ENCODE assay signal across 8 cellular contexts in the genomic region with DNA sequence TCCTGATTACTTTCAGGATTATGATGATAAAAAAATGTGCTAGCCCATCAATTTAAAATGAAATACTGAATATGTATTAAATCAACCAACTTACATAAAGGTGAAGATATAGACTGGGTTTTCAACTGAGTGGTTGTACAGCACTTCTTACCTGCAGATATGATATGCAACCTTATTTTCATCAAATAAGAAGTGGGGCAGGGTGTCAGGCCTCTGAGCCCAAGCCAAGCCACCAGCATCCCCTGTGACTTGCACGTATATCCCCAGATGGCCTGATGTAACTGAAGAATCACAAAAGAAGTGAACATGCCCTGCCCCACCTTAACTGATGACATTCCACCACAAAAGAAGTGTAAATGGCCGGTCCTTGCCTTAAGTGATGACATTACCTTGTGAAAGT.
DNase-seq lines count a peak whose midpoint lies in the region; ATAC-seq, FAIRE-seq and TF ChIP-seq lines count a peak whose summit lies in the region.
"Not testable (repeated sequence)": the region's sequence is repeated elsewhere in the genome, so short reads cannot be mapped to it uniquely, and the experiment has no call there.

No MANE protein-coding gene starts in this region.

- CTCF ChIA-PET in Panc1 (lab: Charles Lee), result not testable (repeated sequence)

- H3K27me3 ChIP-seq in HUES6 (ENCODE audit: control insufficient read depth, insufficient read depth, low read length); Panc1 (ENCODE audit: control insufficient read depth, insufficient read depth, low read length); astrocyte (ENCODE audit: insufficient read depth, low read length); iPS-18a (ENCODE audit: control insufficient read depth, insufficient read depth, low read length); neural progenitor cell; smooth muscle cell (ENCODE audit: low read depth): not testable (repeated sequence)

- BruUV-seq in Panc1 (replicated peaks; lab: Mats Ljungman, UMichigan), result not testable (repeated sequence)

- FAIRE-seq in astrocyte (lab: Jason Lieb, UNC), result not testable (repeated sequence)

- not testable (repeated sequence) for TF ChIP-seq CTCF in Panc1 (IDR thresholded peaks at IDR 0.05); astrocyte (IDR thresholded peaks at IDR 0.05; ENCODE audit: insufficient read depth, low read depth, low read length); neural progenitor cell (IDR thresholded peaks at IDR 0.05); smooth muscle cell (IDR thresholded peaks at IDR 0.05; ENCODE audit: borderline replicate concordance, insufficient read depth, poor library complexity, severe bottlenecking)

- not testable (repeated sequence) for H3K4me3 Mint-ChIP-seq in astrocyte (ENCODE audit: unreplicated experiment); neural progenitor cell

- not testable (repeated sequence) for H3K27ac Mint-ChIP-seq in astrocyte (ENCODE audit: unreplicated experiment); neural progenitor cell

- not testable (repeated sequence) for H2AFZ ChIP-seq in astrocyte (ENCODE audit: low read depth, low read length); neural progenitor cell (replicated peaks); smooth muscle cell (ENCODE audit: low read depth)

- H3K9ac ChIP-seq in HUES6 (ENCODE audit: low read length) (peak overlapping the region; percentile 89), astrocyte (ENCODE audit: low read length) (peak overlapping the region; percentile 89), iPS-18a (ENCODE audit: low read length) (peak overlapping the region; percentile 68)
- not testable (repeated sequence) for H3K9ac ChIP-seq in neural progenitor cell; smooth muscle cell (ENCODE audit: low read depth)

- peaks cover 15% of the 10 kb centered on the region; the same call in 1 of the 2 replicates for H3K36me3 ChIP-seq in HUES6 (ENCODE audit: control insufficient read depth, insufficient read depth, low read length)
- H3K36me3 ChIP-seq in Panc1 (ENCODE audit: control insufficient read depth, insufficient read depth, low read length); astrocyte (ENCODE audit: insufficient read depth, low read length); iPS-18a (ENCODE audit: control insufficient read depth, low read depth, low read length); neural progenitor cell; smooth muscle cell (ENCODE audit: low read depth): not testable (repeated sequence)

- H3K4me1 ChIP-seq in HUES6 (ENCODE audit: control insufficient read depth, insufficient read depth, low read length) (peaks cover 15% of the 10 kb centered on the region), Panc1 (ENCODE audit: control insufficient read depth, insufficient read depth, low read length) (peaks cover 32% of the 10 kb centered on the region), astrocyte (ENCODE audit: insufficient read depth, low read length) (peaks cover 40% of the 10 kb centered on the region), iPS-18a (ENCODE audit: control insufficient read depth, low read depth, low read length) (peaks cover 18% of the 10 kb centered on the region), neural progenitor cell (peaks cover 18% of the 10 kb centered on the region), smooth muscle cell (ENCODE audit: low read depth) (peaks cover 25% of the 10 kb centered on the region)

- POLR2A ChIA-PET in Panc1 (lab: Charles Lee), result not testable (repeated sequence)

- in situ Hi-C loops in Panc1 (cut with HindIII; ENCODE audit: low pct_unique_long_range_greater_than_20kb, low sequenced_read_pairs), result not testable (repeated sequence)

- H3K27me3 Mint-ChIP-seq in astrocyte (ENCODE audit: low read depth, unreplicated experiment); neural progenitor cell (ENCODE audit: insufficient read depth, low read depth): not testable (repeated sequence)

- H3K4me2 ChIP-seq in astrocyte (ENCODE audit: low read length) (peak overlapping the region; percentile 91), neural progenitor cell (peak overlapping the region; percentile 62), smooth muscle cell (peak overlapping the region; percentile 72)

- H3K36me3 Mint-ChIP-seq in astrocyte (ENCODE audit: low read depth, unreplicated experiment); neural progenitor cell: not testable (repeated sequence)

- intact Hi-C loops in Panc1 (cut with micrococcal nuclease; ENCODE audit: unreplicated experiment), result not testable (repeated sequence)

- not testable (repeated sequence) for H4K20me1 ChIP-seq in astrocyte (ENCODE audit: insufficient read depth, low read length); neural progenitor cell (ENCODE audit: low read depth); smooth muscle cell (ENCODE audit: low read depth)

- peaks cover 30% of the 10 kb centered on the region for H3K4me1 Mint-ChIP-seq in astrocyte (ENCODE audit: low read depth, unreplicated experiment)
- H3K4me1 Mint-ChIP-seq in neural progenitor cell, result peaks cover 16% of the 10 kb centered on the region

- not testable (repeated sequence) for H3K9me3 ChIP-seq in HUES6 (ENCODE audit: control insufficient read depth, insufficient read depth, low read depth, low read length); Panc1 (ENCODE audit: control insufficient read depth, insufficient read depth, low read depth, low read length); astrocyte (ENCODE audit: insufficient read depth, low read depth, low read length); iPS-18a (ENCODE audit: control insufficient read depth, low read depth, low read length); neural progenitor cell (ENCODE audit: low read depth); smooth muscle cell (replicated peaks; ENCODE audit: low read depth)

- peak overlapping the region; percentile 41; the same call in 1 of the 2 replicates for H3K4me3 ChIP-seq in HUES6 (ENCODE audit: low read depth, low read length)
- peak overlapping the region; percentile 18 to 53; a peak in 2 of 4 replicates for H3K4me3 ChIP-seq in Panc1 (ENCODE audit: low read depth in 2 of 2, low read length in 2 of 2)
- H3K4me3 ChIP-seq in astrocyte (ENCODE audit: insufficient read depth, low read depth, low read length); neural progenitor cell; smooth muscle cell: not testable (repeated sequence)
- H3K4me3 ChIP-seq in iPS-18a (ENCODE audit: low read length), result peak overlapping the region; percentile 54

- DNase-seq in ELR (ENCODE audit: low read depth), result peak; percentile 24
- DNase-seq in Panc1 (ENCODE audit: low read depth, low spot score); astrocyte (ENCODE audit: low read depth); epithelial cell of prostate (ENCODE audit: low read depth, low spot score); neural progenitor cell (ENCODE audit: low spot score); smooth muscle cell (lab: John Stamatoyannopoulos, UW; ENCODE audit: unreplicated experiment): not testable (repeated sequence)

- not testable (repeated sequence) for H3K79me2 ChIP-seq in astrocyte (ENCODE audit: insufficient read depth, low read length); neural progenitor cell (ENCODE audit: low read depth); smooth muscle cell (ENCODE audit: low read depth)

- WGBS in smooth muscle cell (ENCODE audit: low lambda C conversion rate), result 46% methylated on average over 2 of the region's 2 CpGs

- H3K27ac ChIP-seq in HUES6 (ENCODE audit: low read depth, low read length) (peak overlapping the region; percentile 94), Panc1 (ENCODE audit: low read length) (peak overlapping the region; percentile 90), astrocyte (ENCODE audit: low read depth, low read length) (peak overlapping the region; percentile 100), epithelial cell of prostate (peak overlapping the region; percentile 97), iPS-18a (ENCODE audit: low read length) (peak overlapping the region; percentile 87), smooth muscle cell (ENCODE audit: low read depth) (peak overlapping the region; percentile 87)
- H3K27ac ChIP-seq in neural progenitor cell, result not testable (repeated sequence)

- H3K9me3 Mint-ChIP-seq in astrocyte (ENCODE audit: unreplicated experiment); neural progenitor cell: not testable (repeated sequence)

- not testable (repeated sequence) for H3F3A ChIP-seq in neural progenitor cell (ENCODE audit: low read depth); smooth muscle cell (ENCODE audit: low read depth)

- ATAC-seq in Panc1, result peak; percentile 22
